In genomic region chr5:72178910-72179815, GRCh38 we compare ENCODE assay signal across 10 cellular contexts.
DNase-seq lines count a peak whose midpoint lies in the region; TF ChIP-seq lines count a peak whose summit lies in the region.
"Had no signal": no experiment of that assay in that cellular context is flagged by ENCODE, and none has a peak within 500 bp of the region (broad histone marks: within the 10 kb centered on the region; RNA-seq: fewer than 3 reads in every experiment).

No MANE protein-coding gene starts in this region.

- TF ChIP-seq POLR2A in stomach (IDR thresholded peaks at IDR 0.05): no peak

- peaks cover 46% of the 10 kb centered on the region for H3K4me1 Mint-ChIP-seq in HFFc6 (ENCODE audit: low read depth)
- H3K4me1 Mint-ChIP-seq in activated CD4-positive, alpha-beta memory T cell treated with anti-CD3 and anti-CD28 coated beads, Interleukin-2, amount 10 ng/mL, durations not matched to agents 7 days and 5 days: no peaks in the 10 kb centered on the region
- H3K4me1 Mint-ChIP-seq: activated naive CD4-positive, alpha-beta T cell treated with anti-CD3 and anti-CD28 coated beads, Interleukin-2, amount 10 ng/mL, durations not matched to agents 7 days and 5 days had no signal

- H3K4me3 ChIP-seq in brain microvascular endothelial cell (ENCODE audit: low read depth, low read length) (peak overlapping the region; percentile 29), iPS-18a (ENCODE audit: low read length) (no peak overlapping the region), stomach (peak overlapping the region; percentile 9 to 24 (median 16))

- H3K27me3 Mint-ChIP-seq in HFFc6 (ENCODE audit: insufficient read depth): peaks cover 5% of the 10 kb centered on the region
- peaks cover 58% of the 10 kb centered on the region for H3K27me3 Mint-ChIP-seq in activated CD4-positive, alpha-beta memory T cell treated with anti-CD3 and anti-CD28 coated beads, Interleukin-2, amount 10 ng/mL, durations not matched to agents 7 days and 5 days

- peak overlapping the region; percentile 67 for H3K4me3 Mint-ChIP-seq in HFFc6
- no peak overlapping the region for H3K4me3 Mint-ChIP-seq in activated CD4-positive, alpha-beta memory T cell treated with anti-CD3 and anti-CD28 coated beads, Interleukin-2, amount 10 ng/mL, durations not matched to agents 7 days and 5 days
- H3K4me3 Mint-ChIP-seq: activated naive CD4-positive, alpha-beta T cell treated with anti-CD3 and anti-CD28 coated beads, Interleukin-2, amount 10 ng/mL, durations not matched to agents 7 days and 5 days had no signal

- peaks cover 10% of the 10 kb centered on the region for H3K36me3 ChIP-seq in brain microvascular endothelial cell (replicated peaks)
- peaks cover 4% of the 10 kb centered on the region for H3K36me3 ChIP-seq in iPS-18a (ENCODE audit: control insufficient read depth, low read depth, low read length)
- H3K36me3 ChIP-seq in stomach: peaks cover 0 to 7% (median 3%) of the 10 kb centered on the region in 4 donors

- TF ChIP-seq CTCF in HFFc6 (IDR thresholded peaks at IDR 0.05) (no peak), brain microvascular endothelial cell (IDR thresholded peaks at IDR 0.05; ENCODE audit: low read depth, low read length, missing control alignments) (no peak), stomach (IDR thresholded peaks at IDR 0.05) (no peak)

- in situ Hi-C loops in brain microvascular endothelial cell (cut with HindIII; ENCODE audit: low pct_ligation_motif_present, low sequenced_read_pairs): no loop called here

- peak overlapping the region; percentile 15 for H3K9ac ChIP-seq in iPS-18a (ENCODE audit: low read length)

- CTCF ChIA-PET in HEK293T (lab: Yijun Ruan, JAX): no interaction called here
- CTCF ChIA-PET in activated CD4-positive, alpha-beta memory T cell treated with anti-CD3 and anti-CD28 coated beads, Interleukin-2, amount 10 ng/mL, durations not matched to agents 7 days and 5 days (lab: Charles Lee): no interaction called here

- peaks cover 28% of the 10 kb centered on the region for H3K4me1 ChIP-seq in iPS-18a (ENCODE audit: control insufficient read depth, low read depth, low read length)
- H3K4me1 ChIP-seq in stomach: peaks cover 0 to 33% (median 6%) of the 10 kb centered on the region in 4 donors

- peak overlapping the region; percentile 88 for H3K27ac ChIP-seq in brain microvascular endothelial cell
- peak overlapping the region; percentile 20 for H3K27ac ChIP-seq in iPS-18a (ENCODE audit: low read length)
- peak overlapping the region in 4 of 5 donors; percentile 60 to 76 (median 65) for H3K27ac ChIP-seq in stomach

- no peaks in the 10 kb centered on the region for H3K9me3 ChIP-seq in iPS-18a (ENCODE audit: control insufficient read depth, low read depth, low read length)
- H3K9me3 ChIP-seq in stomach: no peaks in the 10 kb centered on the region

- intact Hi-C loops in stomach (cut with DNase I; ENCODE audit: low total_unique reads): no loop called here

- DNase-seq in HFFc6 (peak; percentile 85), brain microvascular endothelial cell (peak; percentile 89), stomach (no peak), HEK293T (ENCODE audit: extremely low spot score) (no peak), DMS114 treated with DMSO at 0.1 percent for 48 hours (lab: John Stamatoyannopoulos, UW; ENCODE audit: unreplicated experiment) (no peak)
- no peak for DNase-seq in stimulated activated CD4-positive, alpha-beta T cell treated with anti-CD3 and anti-CD28 coated beads, Interleukin-4, amount 100 ng/mL, for 4 hours
- no peak for DNase-seq in activated CD4-positive, alpha-beta memory T cell treated with anti-CD3 and anti-CD28 coated beads, Interleukin-2, amount 10 ng/mL, durations not matched to agents 7 days and 5 days
- DNase-seq: activated naive CD4-positive, alpha-beta T cell treated with anti-CD3 and anti-CD28 coated beads, Interleukin-2, amount 10 ng/mL, durations not matched to agents 7 days and 5 days; stimulated activated CD4-positive, alpha-beta T cell treated with anti-CD3 and anti-CD28 coated beads, Interleukin-2, amount 100 ng/mL, for 48 hours had no signal

- peaks cover 47% of the 10 kb centered on the region for H3K36me3 Mint-ChIP-seq in HFFc6 (ENCODE audit: low read depth)
- H3K36me3 Mint-ChIP-seq in activated CD4-positive, alpha-beta memory T cell treated with anti-CD3 and anti-CD28 coated beads, Interleukin-2, amount 10 ng/mL, durations not matched to agents 7 days and 5 days (ENCODE audit: low read depth): no peaks in the 10 kb centered on the region
- H3K36me3 Mint-ChIP-seq: activated naive CD4-positive, alpha-beta T cell treated with anti-CD3 and anti-CD28 coated beads, Interleukin-2, amount 10 ng/mL, durations not matched to agents 7 days and 5 days had no signal

- no peaks in the 10 kb centered on the region for H3K27me3 ChIP-seq in brain microvascular endothelial cell (replicated peaks)
- H3K27me3 ChIP-seq in iPS-18a (ENCODE audit: control insufficient read depth, insufficient read depth, low read length): no peaks in the 10 kb centered on the region
- peaks cover 0 to 14% (median 0%) of the 10 kb centered on the region in 3 donors for H3K27me3 ChIP-seq in stomach

- no peak for TF ChIP-seq EP300 in stomach (IDR thresholded peaks at IDR 0.05)

- POLR2A ChIA-PET in HEK293T (lab: Yijun Ruan, JAX): no interaction called here
- POLR2A ChIA-PET in activated CD4-positive, alpha-beta memory T cell treated with anti-CD3 and anti-CD28 coated beads, Interleukin-2, amount 10 ng/mL, durations not matched to agents 7 days and 5 days (lab: Charles Lee): interaction anchor here (0.6 kb wide), 1 partner anchor 62 kb away, joined by 3 read pairs; no protein-coding TSS in a partner anchor

- 52 to 70% (median 56%) methylated on average over 28 to 29 of the region's 29 CpGs for WGBS in stomach, 5 donors

- no peaks in the 10 kb centered on the region for H3K9me3 Mint-ChIP-seq in HFFc6
- H3K9me3 Mint-ChIP-seq in activated CD4-positive, alpha-beta memory T cell treated with anti-CD3 and anti-CD28 coated beads, Interleukin-2, amount 10 ng/mL, durations not matched to agents 7 days and 5 days: no peaks in the 10 kb centered on the region
- H3K9me3 Mint-ChIP-seq: activated naive CD4-positive, alpha-beta T cell treated with anti-CD3 and anti-CD28 coated beads, Interleukin-2, amount 10 ng/mL, durations not matched to agents 7 days and 5 days had no signal

- peak overlapping the region; percentile 94 for H3K27ac Mint-ChIP-seq in HFFc6
- H3K27ac Mint-ChIP-seq in activated CD4-positive, alpha-beta memory T cell treated with anti-CD3 and anti-CD28 coated beads, Interleukin-2, amount 10 ng/mL, durations not matched to agents 7 days and 5 days: no peak overlapping the region
- H3K27ac Mint-ChIP-seq: activated naive CD4-positive, alpha-beta T cell treated with anti-CD3 and anti-CD28 coated beads, Interleukin-2, amount 10 ng/mL, durations not matched to agents 7 days and 5 days had no signal

TF ChIP-seq in HEK293T, 16 proteins besides CTCF, POLR2A, EP300 and RAD21:
- TF ChIP-seq TARDBP (IDR thresholded peaks at IDR 0.05) (no peak), ARNT (IDR thresholded peaks at IDR 0.05) (no peak), L3MBTL2 (conservative IDR thresholded peaks at IDR 0.05) (no peak), SUZ12 (IDR thresholded peaks at IDR 0.05) (no peak), ZNF384 (IDR thresholded peaks at IDR 0.05) (no peak), BHLHE40 (IDR thresholded peaks at IDR 0.05; ENCODE audit: borderline replicate concordance) (no peak), FOXK2 (IDR thresholded peaks at IDR 0.05) (no peak), PKNOX1 (IDR thresholded peaks at IDR 0.05) (no peak), ELF4 (IDR thresholded peaks at IDR 0.05) (no peak), HDGF (IDR thresholded peaks at IDR 0.05; ENCODE audit: borderline replicate concordance) (no peak), FOXM1 (IDR thresholded peaks at IDR 0.05; ENCODE audit: borderline replicate concordance) (no peak), LEF1 (IDR thresholded peaks at IDR 0.05; ENCODE audit: borderline replicate concordance) (no peak), CTBP1 (IDR thresholded peaks at IDR 0.05; ENCODE audit: borderline replicate concordance) (no peak), SP1 (IDR thresholded peaks at IDR 0.05) (no peak), FOXA1 (IDR thresholded peaks at IDR 0.05) (no peak), NFRKB (IDR thresholded peaks at IDR 0.05) (no peak)

Comparison
In these comparisons a context has a peak if more than half of its experiments do, and no peak if none do; other contexts are left out.
1. DNase-seq: peak in HFFc6 (single experiment) and brain microvascular endothelial cell (single experiment); none in stomach (single experiment), HEK293T (single experiment), DMS114 treated with DMSO at 0.1 percent for 48 hours (single experiment), stimulated activated CD4-positive, alpha-beta T cell treated with anti-CD3 and anti-CD28 coated beads, Interleukin-4, amount 100 ng/mL, for 4 hours (0 of 2) and activated CD4-positive, alpha-beta memory T cell treated with anti-CD3 and anti-CD28 coated beads, Interleukin-2, amount 10 ng/mL, durations not matched to agents 7 days and 5 days (single experiment).
2. H3K27ac ChIP-seq: peak in every context shown above with its lines; median percentile 88 in brain microvascular endothelial cell; 65 in stomach; 20 in iPS-18a.